Comparison of ENCODE assay signal across 8 cellular contexts in genomic region chr16:85750827-85751641, GRCh38. TPM values are rescaled to one million over a fixed set of nuclear protein-coding genes. Genes with fewer than 3 reads are reported as not detected.
DNase-seq lines count a peak whose midpoint lies in the region; ATAC-seq and TF ChIP-seq lines count a peak whose summit lies in the region.

C16orf74 (minus strand) TSS chr16:85751096; CDS start chr16:85735217, 15,879 bp downstream.

- H3K4me3 ChIP-seq in fibroblast of lung (replicated peaks in 1 of 4; ENCODE audit: control extremely low read depth in 1 of 4, insufficient read depth in 1 of 4, low read depth in 3 of 4, low read length in 4 of 4): peak within 1 kb of the TSS; percentile 55 to 63 (median 61)

- H4K20me1 ChIP-seq in fibroblast of lung (ENCODE audit: control insufficient read depth, extremely low read depth, insufficient read depth, low read length): no peaks in the 10 kb centered on the region

- no peaks in the 10 kb centered on the region for H3K36me3 ChIP-seq in fibroblast of lung (ENCODE audit: control insufficient read depth, insufficient read depth, low read length)

- no peak for TF ChIP-seq CTCF in fibroblast of lung (conservative IDR thresholded peaks at IDR 0.05 in 1 of 2, IDR thresholded peaks at IDR 0.05 in 1 of 2; ENCODE audit: low read depth in 1 of 2, low read length in 2 of 2)
- TF ChIP-seq CTCF in nephron progenitor cell (IDR thresholded peaks at IDR 0.05): no peak

- H3K36me3 Mint-ChIP-seq in T-helper 17 cell (ENCODE audit: low read depth) (peaks cover 3% of the 10 kb centered on the region), nephron progenitor cell (ENCODE audit: low read depth) (no peaks in the 10 kb centered on the region)

- H3K4me3 Mint-ChIP-seq in T-helper 17 cell: peak within 1 kb of the TSS; percentile 89
- H3K4me3 Mint-ChIP-seq in nephron progenitor cell: peak within 1 kb of the TSS; percentile 85

- H2AFZ ChIP-seq in fibroblast of lung (ENCODE audit: low read length): peak within 1 kb of the TSS; percentile 70

- H3K9me3 ChIP-seq in T-helper 17 cell (ENCODE audit: control insufficient read depth, low read length, poor library complexity, severe bottlenecking) (no peaks in the 10 kb centered on the region), fibroblast of lung (ENCODE audit: control insufficient read depth, insufficient read depth, low read depth, low read length) (no peaks in the 10 kb centered on the region)

- peaks cover 3% of the 10 kb centered on the region for H3K4me1 Mint-ChIP-seq in T-helper 17 cell
- peaks cover 28% of the 10 kb centered on the region for H3K4me1 Mint-ChIP-seq in nephron progenitor cell

- ATAC-seq in HG03280 (IDR thresholded peaks at IDR 0.05; ENCODE audit: unreplicated experiment) (peak; percentile 48), T-helper 17 cell (peak; percentile 74), HG02870 (IDR thresholded peaks at IDR 0.05; ENCODE audit: unreplicated experiment) (no peak)

- peaks cover 40% of the 10 kb centered on the region for H3K27me3 Mint-ChIP-seq in T-helper 17 cell
- H3K27me3 Mint-ChIP-seq in nephron progenitor cell (ENCODE audit: low read depth, poor library complexity): peaks cover 80% of the 10 kb centered on the region

- no peak within 1 kb of the TSS for H3K27ac Mint-ChIP-seq in T-helper 17 cell
- no peak within 1 kb of the TSS for H3K27ac Mint-ChIP-seq in nephron progenitor cell

- H3K79me2 ChIP-seq in fibroblast of lung (ENCODE audit: control insufficient read depth, insufficient read depth, low read length): peaks cover 5% of the 10 kb centered on the region

- H3K4me1 ChIP-seq in fibroblast of lung (ENCODE audit: control insufficient read depth, extremely low read depth, insufficient read depth, low read length): peaks cover 19% of the 10 kb centered on the region

- peak within 1 kb of the TSS; percentile 90 for H3K4me2 ChIP-seq in fibroblast of lung (ENCODE audit: extremely low read depth, insufficient read depth, low read length)

- peak; percentile 30 for DNase-seq in activated T-cell treated with anti-CD3 and anti-CD28 coated beads, Interleukin-2, amount 50 U/mL, for 1 hour
- no peak for DNase-seq in activated T-cell treated with anti-CD3 and anti-CD28 coated beads for 4 hours
- DNase-seq in T-helper 17 cell: no peak
- DNase-seq in fibroblast of lung (ENCODE audit: low read depth in 2 of 2): peak; percentile 17 to 48
- peak; percentile 70 for DNase-seq in nephron progenitor cell
- DNase-seq in COLO829 (ENCODE audit: low spot score): no peak

- peak within 1 kb of the TSS; percentile 0 for H3K27ac ChIP-seq in fibroblast of lung (ENCODE audit: insufficient read depth, low read length)

- H3K9me3 Mint-ChIP-seq in nephron progenitor cell: no peaks in the 10 kb centered on the region

- peak within 1 kb of the TSS; percentile 40 for H3K9ac ChIP-seq in fibroblast of lung (ENCODE audit: insufficient read depth, low read length)

- no peaks in the 10 kb centered on the region for H3K27me3 ChIP-seq in fibroblast of lung (ENCODE audit: control insufficient read depth, insufficient read depth, low read length)

RNA-seq across cellular contexts. Expression of gene C16orf74, which starts in this region (rescaled TPM):
- 1 to 10 TPM; 4.6 to 7.2 TPM for total RNA-seq in T-helper 17 cell
- total RNA-seq in fibroblast of lung: 5.4 and 6.4 TPM in 2 replicates
- 3.2 and 4.6 TPM in 2 replicates for polyA plus RNA-seq in fibroblast of lung
- 8.0 and 9.6 TPM in 2 replicates for polyA plus RNA-seq in fibroblast of lung (2012)
- polyA minus RNA-seq in fibroblast of lung (ENCODE audit: low replicate concordance): 0.35 and 2.3 TPM in 2 replicates

Comparison
In these comparisons a context has a peak if more than half of its experiments do, and no peak if none do; other contexts are left out.
1. DNase-seq: peak in activated T-cell treated with anti-CD3 and anti-CD28 coated beads, Interleukin-2, amount 50 U/mL, for 1 hour (single experiment), fibroblast of lung (2 of 2) and nephron progenitor cell (single experiment); none in activated T-cell treated with anti-CD3 and anti-CD28 coated beads for 4 hours (single experiment), T-helper 17 cell (0 of 3) and COLO829 (single experiment).